Comparison of ENCODE assay signal across 22 cellular contexts in genomic region chr20:40633123-40633850, GRCh38. TPM values are rescaled to one million over a fixed set of nuclear protein-coding genes. Genes with fewer than 3 reads are reported as not detected.
"Had no signal": no experiment of that assay in that cellular context is flagged by ENCODE, and none has a peak within 500 bp of the region (broad histone marks: within the 10 kb centered on the region; RNA-seq: fewer than 3 reads in every experiment).

No MANE protein-coding gene starts in this region.

- H3K4me3 ChIP-seq: breast epithelium, colonic mucosa, thoracic aorta, upper lobe of right lung had no signal

- H3K27ac Mint-ChIP-seq: activated CD4-positive, alpha-beta T cell treated with anti-CD3 and anti-CD28 coated beads, Interleukin-2, amount 10 ng/mL, durations not matched to agents 7 days and 5 days; activated naive CD8-positive, alpha-beta T cell treated with anti-CD3 and anti-CD28 coated beads for 36 hours; endodermal cell; mesothelial cell of epicardium; naive thymus-derived CD8-positive, alpha-beta T cell; stimulated activated naive B cell treated with anti-CD40 and anti-IgM and Interleukin-4, amounts not matched to agents 10 μg/mL and 1 μg/mL and 100 μg/mL, for 72 hours; T-cell; T-helper 2 cell treated with Interferon-gamma antibody and Interleukin-4, amounts not matched to agents 5 μg/mL and 100 μg/mL, for 36 hours had no signal

- H3K36me3 Mint-ChIP-seq: activated naive CD8-positive, alpha-beta T cell treated with anti-CD3 and anti-CD28 coated beads for 36 hours; mesothelial cell of epicardium; naive thymus-derived CD8-positive, alpha-beta T cell; stimulated activated naive B cell treated with anti-CD40 and anti-IgM and Interleukin-4, amounts not matched to agents 10 μg/mL and 1 μg/mL and 100 μg/mL, for 72 hours; T-cell had no signal

- H3K9me3 ChIP-seq: breast epithelium, colonic mucosa, thoracic aorta, upper lobe of right lung had no signal

- H3K27ac ChIP-seq: colonic mucosa, thoracic aorta, upper lobe of right lung, VCaP had no signal

- H3K4me3 Mint-ChIP-seq: activated CD4-positive, alpha-beta T cell treated with anti-CD3 and anti-CD28 coated beads, Interleukin-2, amount 10 ng/mL, durations not matched to agents 7 days and 5 days; activated naive CD8-positive, alpha-beta T cell treated with anti-CD3 and anti-CD28 coated beads for 36 hours; central memory CD8-positive, alpha-beta T cell; endodermal cell; mesothelial cell of epicardium; naive thymus-derived CD8-positive, alpha-beta T cell; stimulated activated naive B cell treated with anti-CD40 and anti-IgM and Interleukin-4, amounts not matched to agents 10 μg/mL and 1 μg/mL and 100 μg/mL, for 72 hours; T-cell; T-helper 2 cell treated with Interferon-gamma antibody and Interleukin-4, amounts not matched to agents 5 μg/mL and 100 μg/mL, for 36 hours had no signal

- H3K27me3 Mint-ChIP-seq: activated CD4-positive, alpha-beta T cell treated with anti-CD3 and anti-CD28 coated beads, Interleukin-2, amount 10 ng/mL, durations not matched to agents 7 days and 5 days; activated naive CD8-positive, alpha-beta T cell treated with anti-CD3 and anti-CD28 coated beads for 36 hours; stimulated activated naive B cell treated with anti-CD40 and anti-IgM and Interleukin-4, amounts not matched to agents 10 μg/mL and 1 μg/mL and 100 μg/mL, for 72 hours had no signal

- H3K36me3 ChIP-seq: breast epithelium, colonic mucosa, thoracic aorta, upper lobe of right lung had no signal

- H3K9me3 Mint-ChIP-seq: activated CD4-positive, alpha-beta T cell treated with anti-CD3 and anti-CD28 coated beads, Interleukin-2, amount 10 ng/mL, durations not matched to agents 7 days and 5 days; activated naive CD8-positive, alpha-beta T cell treated with anti-CD3 and anti-CD28 coated beads for 36 hours; central memory CD8-positive, alpha-beta T cell; endodermal cell; mesothelial cell of epicardium; stimulated activated naive B cell treated with anti-CD40 and anti-IgM and Interleukin-4, amounts not matched to agents 10 μg/mL and 1 μg/mL and 100 μg/mL, for 72 hours; T-cell; T-helper 2 cell treated with Interferon-gamma antibody and Interleukin-4, amounts not matched to agents 5 μg/mL and 100 μg/mL, for 36 hours had no signal

- DNase-seq: activated CD4-positive, alpha-beta T cell treated with anti-CD3 and anti-CD28 coated beads, Interleukin-2, amount 10 ng/mL, durations not matched to agents 7 days and 5 days; activated CD8-positive, alpha-beta memory T cell treated with anti-CD3 and anti-CD28 coated beads for 24 hours; activated naive CD4-positive, alpha-beta T cell treated with Interleukin-2 at 50 U/mL for 16 hours; activated naive CD8-positive, alpha-beta T cell treated with anti-CD3 and anti-CD28 coated beads for 36 hours; activated T-cell treated with anti-CD3 and anti-CD28 coated beads, Interleukin-2, amount 50 U/mL, for 48 hours; colonic mucosa; endodermal cell; kidney; naive thymus-derived CD8-positive, alpha-beta T cell; retina; stimulated activated CD4-positive, alpha-beta T cell treated with anti-CD3 and anti-CD28 coated beads, Interleukin-2, amount 100 ng/mL, for 48 hours; stimulated activated CD8-positive, alpha-beta memory T cell treated with anti-CD3 and anti-CD28 coated beads, Interleukin-4, amount 100 ng/mL, for 48 hours; stimulated activated naive B cell treated with anti-CD40 and anti-IgM and Interleukin-4, amounts not matched to agents 10 μg/mL and 1 μg/mL and 100 μg/mL, for 72 hours; T-cell; upper lobe of right lung had no signal

- H3K27me3 ChIP-seq: breast epithelium, colonic mucosa, upper lobe of right lung had no signal

- H3K4me1 ChIP-seq: breast epithelium, colonic mucosa, upper lobe of right lung had no signal

- H3K4me1 Mint-ChIP-seq: activated CD4-positive, alpha-beta T cell treated with anti-CD3 and anti-CD28 coated beads, Interleukin-2, amount 10 ng/mL, durations not matched to agents 7 days and 5 days; activated naive CD8-positive, alpha-beta T cell treated with anti-CD3 and anti-CD28 coated beads for 36 hours; central memory CD8-positive, alpha-beta T cell; mesothelial cell of epicardium; naive thymus-derived CD8-positive, alpha-beta T cell; stimulated activated naive B cell treated with anti-CD40 and anti-IgM and Interleukin-4, amounts not matched to agents 10 μg/mL and 1 μg/mL and 100 μg/mL, for 72 hours; T-cell had no signal

- ATAC-seq: activated CD4-positive, CD25-positive, alpha-beta regulatory T cell treated with anti-CD3 and anti-CD28 coated beads, Interleukin-2, amount 50 U/mL, for 24 hours; naive thymus-derived CD8-positive, alpha-beta T cell; stimulated activated naive B cell treated with anti-CD40 and anti-IgM and Interleukin-4, amounts not matched to agents 10 μg/mL and 1 μg/mL and 100 μg/mL, for 72 hours; T-cell; upper lobe of right lung had no signal

RNA-seq across cellular contexts. Expression of gene MAFB, which starts 55.7 kb away (rescaled TPM):
- total RNA-seq: activated CD4-positive, alpha-beta T cell treated with anti-CD3 and anti-CD28 coated beads, Interleukin-2, amount 10 ng/mL, durations not matched to agents 7 days and 5 days; activated naive CD8-positive, alpha-beta T cell treated with anti-CD3 and anti-CD28 coated beads for 36 hours had no signal
